Comparison of ENCODE assay signal across 25 cellular contexts in genomic region chr9:5111696-5112095, GRCh38.
A peak's percentile ranks its signal among the peaks of the same experiment; 100 is the strongest.
DNase-seq lines count a peak whose midpoint lies in the region; ATAC-seq, FAIRE-seq and TF ChIP-seq lines count a peak whose summit lies in the region.
"Had no signal": no experiment of that assay in that cellular context is flagged by ENCODE, and none has a peak within 500 bp of the region (broad histone marks: within the 10 kb centered on the region; RNA-seq: fewer than 3 reads in every experiment).

No MANE protein-coding gene starts in this region.

- CTCF ChIA-PET in K562 (lab: Yijun Ruan, JAX; ENCODE audit: low intra/inter-chr PET ratio): no interaction called here

- in situ Hi-C loops in K562 (cut with MboI): no loop called here

- FAIRE-seq in K562 (lab: Jason Lieb, UNC): no peak
- FAIRE-seq: GM18507, RCC 7860 had no signal

- H3K9me3 ChIP-seq in K562 (replicated peaks; ENCODE audit: control insufficient read depth, insufficient read depth, low read depth, low read length): no peaks in the 10 kb centered on the region; the same call in 1 of the 2 replicates
- no peaks in the 10 kb centered on the region for H3K9me3 ChIP-seq in osteoblast (ENCODE audit: low read depth, low read length)
- H3K9me3 ChIP-seq: SJSA1 had no signal

- TF ChIP-seq POLR2A in K562 (conservative IDR thresholded peaks at IDR 0.05): no peak

- POLR2A ChIA-PET in K562 (lab: Yijun Ruan, JAX): no interaction called here

- no peak for DNase-seq in left ventricle myocardium superior
- DNase-seq in Right ventricle myocardium inferior (ENCODE audit: missing footprints): no peak
- no peak for DNase-seq in K562 (ENCODE audit: extremely low read depth in 1 of 4, low spot score in 3 of 4)
- DNase-seq in osteoblast (ENCODE audit: insufficient read length, low spot score, missing footprints): peak; percentile 35
- DNase-seq in ureter (ENCODE audit: low spot score): peak; percentile 35
- no peak for DNase-seq in SIG-M5 (lab: John Stamatoyannopoulos, UW)
- DNase-seq: CD4-positive, CD25-positive, alpha-beta regulatory T cell; DMS153; DND-41; GOT3; HCEC 1CT; NCI-H1048; NCI-H1417; NCI-H1694; NCI-H2081; NCI-H2227 treated with DMSO at 0.1 percent for 48 hours; NCI-H510A; NCI-H69 had no signal

- TF ChIP-seq RAD21 in K562 (CRISPR knock-in tag; conservative IDR thresholded peaks at IDR 0.05 in 1 of 2, IDR thresholded peaks at IDR 0.05 in 1 of 2): no peak

- TF ChIP-seq CTCF in K562 (IDR thresholded peaks at IDR 0.05 in 2 of 3, conservative IDR thresholded peaks at IDR 0.05 in 1 of 3; ENCODE audit: insufficient read depth in 2 of 3, low read depth in 1 of 3, low read length in 3 of 3): no peak
- no peak for TF ChIP-seq CTCF in osteoblast (IDR thresholded peaks at IDR 0.05; ENCODE audit: extremely low read depth, low read depth, low read length)

- no peaks in the 10 kb centered on the region for H3K9me1 ChIP-seq in K562 (ENCODE audit: control insufficient read depth, insufficient read depth, low read length)

- H3K27me3 ChIP-seq in K562 (ENCODE audit: control insufficient read depth in 2 of 2, insufficient read depth in 2 of 2, low read length in 2 of 2): no peaks in the 10 kb centered on the region
- no peaks in the 10 kb centered on the region for H3K27me3 ChIP-seq in osteoblast (ENCODE audit: insufficient read depth, low read length)
- H3K27me3 ChIP-seq: BLaER1, SJSA1 had no signal

- H4K20me1 ChIP-seq in K562 (replicated peaks; ENCODE audit: control insufficient read depth, insufficient read depth, low read length) (no peaks in the 10 kb centered on the region), osteoblast (ENCODE audit: insufficient read depth, low read length) (peaks cover 3% of the 10 kb centered on the region)
- H4K20me1 ChIP-seq: BLaER1 had no signal

- WGBS in K562 (ENCODE audit: insufficient coverage, low coverage, missing lambda C conversion rate): 93% methylated on average over 3 of the region's 28 CpGs

- no peak overlapping the region for H3K27ac ChIP-seq in K562 (ENCODE audit: extremely low read depth, low read depth, low read length)
- no peak overlapping the region for H3K27ac ChIP-seq in osteoblast (ENCODE audit: low read depth, low read length)
- H3K27ac ChIP-seq: BLaER1, HL-60, SJSA1 had no signal

- peak; percentile 25 for ATAC-seq in left ventricle myocardium superior
- no peak for ATAC-seq in Right ventricle myocardium inferior
- no peak for ATAC-seq in K562
- ATAC-seq in HG02852 (IDR thresholded peaks at IDR 0.05; ENCODE audit: unreplicated experiment): no peak
- no peak for ATAC-seq in HG03097 (IDR thresholded peaks at IDR 0.05; ENCODE audit: low FRiP score, unreplicated experiment)

- H2AFZ ChIP-seq in K562 (ENCODE audit: low read depth, low read length) (no peak overlapping the region), osteoblast (ENCODE audit: low read length) (no peak overlapping the region)

- TF ChIP-seq EP300 in K562 (IDR thresholded peaks at IDR 0.05; ENCODE audit: low read length): no peak

- no TSS peak for BruUV-seq in K562 (replicated peaks; lab: Mats Ljungman, UMichigan)

- H3K4me1 ChIP-seq in K562 (replicated peaks in 1 of 2; ENCODE audit: control insufficient read depth in 2 of 2, insufficient read depth in 2 of 2, low read length in 2 of 2): no peaks in the 10 kb centered on the region
- H3K4me1 ChIP-seq in osteoblast (ENCODE audit: insufficient read depth, low read length): no peaks in the 10 kb centered on the region
- H3K4me1 ChIP-seq: BLaER1, SJSA1 had no signal

- H3K4me3 ChIP-seq in K562: no peak overlapping the region
- H3K4me3 ChIP-seq in osteoblast (ENCODE audit: insufficient read depth, low read length): no peak overlapping the region
- H3K4me3 ChIP-seq: BLaER1, SJSA1 had no signal

- H3K4me2 ChIP-seq in K562 (ENCODE audit: insufficient read depth, low read length) (no peak overlapping the region), osteoblast (ENCODE audit: insufficient read depth, low read length) (no peak overlapping the region)
- H3K4me2 ChIP-seq: BLaER1 had no signal

- intact Hi-C loops in left ventricle myocardium superior (cut with micrococcal nuclease) (no loop called here), Right ventricle myocardium inferior (cut with DNase I) (no loop called here), K562 (cut with micrococcal nuclease) (no loop called here)

- no peaks in the 10 kb centered on the region for H3K79me2 ChIP-seq in K562 (ENCODE audit: control insufficient read depth, insufficient read depth, low read length)
- no peaks in the 10 kb centered on the region for H3K79me2 ChIP-seq in osteoblast (ENCODE audit: insufficient read depth, low read length)

- no peak overlapping the region for H3K9ac ChIP-seq in K562 (ENCODE audit: insufficient read depth in 1 of 2, low read depth in 2 of 2, low read length in 2 of 2)
- H3K9ac ChIP-seq: BLaER1 had no signal

- peaks cover 14% of the 10 kb centered on the region; the same call in 2 of the 3 replicates for H3K36me3 ChIP-seq in K562 (ENCODE audit: control insufficient read depth, insufficient read depth, low read length)
- peaks cover 21% of the 10 kb centered on the region for H3K36me3 ChIP-seq in osteoblast (ENCODE audit: insufficient read depth, low read length)
- H3K36me3 ChIP-seq: SJSA1 had no signal

TF ChIP-seq in K562, 482 proteins besides CTCF, POLR2A, EP300 and RAD21:
- TF ChIP-seq POLR2G (IDR thresholded peaks at IDR 0.05; ENCODE audit: low read depth, low read length) (peak; percentile 35), TAF7 (tag; IDR thresholded peaks at IDR 0.05) (no peak), CCAR2 (IDR thresholded peaks at IDR 0.05; ENCODE audit: low read depth, low read length) (no peak), KLF13 (tag; IDR thresholded peaks at IDR 0.05; ENCODE audit: borderline replicate concordance, low read depth) (no peak)

Comparison
In these comparisons a context has a peak if more than half of its experiments do, and no peak if none do; other contexts are left out.
1. DNase-seq: peak in osteoblast (single experiment) and ureter (single experiment); none in left ventricle myocardium superior (single experiment), Right ventricle myocardium inferior (single experiment), K562 (0 of 4) and SIG-M5 (single experiment).